ENCODE assay signal across 8 cellular contexts in genomic region chr7:143836088-143836487, GRCh38.
A peak's percentile ranks its signal among the peaks of the same experiment; 100 is the strongest.
DNase-seq lines count a peak whose midpoint lies in the region; ATAC-seq, FAIRE-seq and TF ChIP-seq lines count a peak whose summit lies in the region.
"Not testable (repeated sequence)": the region's sequence is repeated elsewhere in the genome, so short reads cannot be mapped to it uniquely, and the experiment has no call there.

No MANE protein-coding gene starts in this region.

- H3K27me3 Mint-ChIP-seq in CD8-positive, alpha-beta memory T cell; IgD-negative memory B cell; activated naive CD4-positive, alpha-beta T cell treated with anti-CD3 and anti-CD28 coated beads, Interleukin-2, amount 10 ng/mL, durations not matched to agents 7 days and 5 days: not testable (repeated sequence)

- not testable (repeated sequence) for DNase-seq in CD8-positive, alpha-beta memory T cell; GM19239 (ENCODE audit: insufficient read length, low spot score); activated naive CD4-positive, alpha-beta T cell treated with anti-CD3 and anti-CD28 coated beads, Interleukin-2, amount 10 ng/mL, durations not matched to agents 7 days and 5 days; left ventricle myocardium inferior; sigmoid colon

- POLR2A ChIA-PET in CD8-positive, alpha-beta memory T cell (lab: Charles Lee) = not testable (repeated sequence)

- not testable (repeated sequence) for H3K36me3 ChIP-seq in CD8-positive, alpha-beta memory T cell (ENCODE audit: insufficient read depth, low read length); left ventricle myocardium inferior; sigmoid colon

- not testable (repeated sequence) for H3K27me3 ChIP-seq in CD8-positive, alpha-beta memory T cell (ENCODE audit: insufficient read depth, low read length, poor library complexity, severe bottlenecking); left ventricle myocardium inferior (ENCODE audit: low read depth); sigmoid colon

- not testable (repeated sequence) for TF ChIP-seq EP300 in sigmoid colon (IDR thresholded peaks at IDR 0.05)

- not testable (repeated sequence) for H3K9me3 ChIP-seq in CD8-positive, alpha-beta memory T cell (ENCODE audit: low read length); left ventricle myocardium inferior (replicated peaks); sigmoid colon

- not testable (repeated sequence) for H3K4me1 Mint-ChIP-seq in CD8-positive, alpha-beta memory T cell; IgD-negative memory B cell; activated naive CD4-positive, alpha-beta T cell treated with anti-CD3 and anti-CD28 coated beads, Interleukin-2, amount 10 ng/mL, durations not matched to agents 7 days and 5 days

- TF ChIP-seq POLR2A in sigmoid colon (IDR thresholded peaks at IDR 0.05) = not testable (repeated sequence)

- CTCF ChIA-PET in CD8-positive, alpha-beta memory T cell (lab: Charles Lee); activated naive CD4-positive, alpha-beta T cell treated with anti-CD3 and anti-CD28 coated beads, Interleukin-2, amount 10 ng/mL, durations not matched to agents 7 days and 5 days (lab: Charles Lee): not testable (repeated sequence)

- no CpG with 5 or more reads among the region's 17 CpGs for WGBS in sigmoid colon, 2 donors

- TF ChIP-seq CTCF in left ventricle myocardium inferior (IDR thresholded peaks at IDR 0.05; ENCODE audit: borderline replicate concordance); sigmoid colon (IDR thresholded peaks at IDR 0.05): not testable (repeated sequence)

- H3K27ac ChIP-seq in CD8-positive, alpha-beta memory T cell (ENCODE audit: low read depth, low read length) = peak overlapping the region; percentile 38
- not testable (repeated sequence) for H3K27ac ChIP-seq in left ventricle myocardium inferior (replicated peaks)
- peak overlapping the region in 1 of 4 donors; percentile 72 for H3K27ac ChIP-seq in sigmoid colon

- not testable (repeated sequence) for H3K4me3 ChIP-seq in CD8-positive, alpha-beta memory T cell (ENCODE audit: low read length)
- H3K4me3 ChIP-seq in left ventricle myocardium inferior (peak overlapping the region; percentile 60), sigmoid colon (peak overlapping the region in 3 of 4 donors; percentile 35 to 49 (median 43))

- intact Hi-C loops in left ventricle myocardium inferior (cut with micrococcal nuclease); sigmoid colon (cut with DNase I): not testable (repeated sequence)

- H3K36me3 Mint-ChIP-seq in CD8-positive, alpha-beta memory T cell; IgD-negative memory B cell; activated naive CD4-positive, alpha-beta T cell treated with anti-CD3 and anti-CD28 coated beads, Interleukin-2, amount 10 ng/mL, durations not matched to agents 7 days and 5 days: not testable (repeated sequence)

- not testable (repeated sequence) for H3K9me3 Mint-ChIP-seq in CD8-positive, alpha-beta memory T cell; IgD-negative memory B cell; activated naive CD4-positive, alpha-beta T cell treated with anti-CD3 and anti-CD28 coated beads, Interleukin-2, amount 10 ng/mL, durations not matched to agents 7 days and 5 days

- not testable (repeated sequence) for H3K4me1 ChIP-seq in CD8-positive, alpha-beta memory T cell (ENCODE audit: insufficient read depth, low read length); left ventricle myocardium inferior; sigmoid colon

- peak overlapping the region in 6 of 8 donors; percentile 90 to 98 (median 96) for H3K27ac Mint-ChIP-seq in CD8-positive, alpha-beta memory T cell
- peak overlapping the region in 1 of 3 donors; percentile 95 for H3K27ac Mint-ChIP-seq in IgD-negative memory B cell
- peak overlapping the region; percentile 94 for H3K27ac Mint-ChIP-seq in activated naive CD4-positive, alpha-beta T cell treated with anti-CD3 and anti-CD28 coated beads, Interleukin-2, amount 10 ng/mL, durations not matched to agents 7 days and 5 days

- H3K4me3 Mint-ChIP-seq in CD8-positive, alpha-beta memory T cell = peak overlapping the region; percentile 76 to 93 (median 85)
- H3K4me3 Mint-ChIP-seq in IgD-negative memory B cell = peak overlapping the region; percentile 86 to 96 (median 92)
- H3K4me3 Mint-ChIP-seq in activated naive CD4-positive, alpha-beta T cell treated with anti-CD3 and anti-CD28 coated beads, Interleukin-2, amount 10 ng/mL, durations not matched to agents 7 days and 5 days = peak overlapping the region; percentile 75

- peak; percentile 94 for FAIRE-seq in GM19239 (lab: Jason Lieb, UNC)

- ATAC-seq in GM21825 (IDR thresholded peaks at IDR 0.05; ENCODE audit: unreplicated experiment) (peak; percentile 34), HG03060 (IDR thresholded peaks at IDR 0.05; ENCODE audit: low read depth, unreplicated experiment) (peak; percentile 31)
